17 cellular contexts compared by ENCODE assay signal in the genomic region with DNA sequence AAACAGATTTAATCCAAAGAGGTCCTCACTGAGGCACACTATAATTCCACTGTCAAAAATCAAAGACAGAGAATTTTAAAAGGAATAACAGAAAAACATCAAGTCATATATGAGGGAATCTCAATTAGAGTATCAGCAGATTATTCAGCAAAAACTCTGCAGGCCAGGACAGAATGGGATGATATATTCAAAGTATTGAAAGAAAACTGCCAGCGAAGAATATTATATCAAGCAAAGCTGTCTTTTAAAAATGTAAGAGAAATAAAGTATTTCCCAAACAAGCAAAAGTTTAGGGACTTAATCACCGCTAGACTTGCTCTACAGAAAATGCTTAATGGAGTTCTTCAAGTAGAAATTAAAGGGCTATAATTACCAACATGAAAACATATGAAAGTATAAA.
"Had no signal": no experiment of that assay in that cellular context is flagged by ENCODE, and none has a peak within 500 bp of the region (broad histone marks: within the 10 kb centered on the region; RNA-seq: fewer than 3 reads in every experiment).

No MANE protein-coding gene starts in this region.

- H3K9me3 ChIP-seq: testis, thyroid gland had no signal

- H3K36me3 ChIP-seq: stomach, suprapubic skin, thoracic aorta, thyroid gland, tibial artery, tibial nerve, transverse colon, upper lobe of left lung, upper lobe of right lung, uterus, vagina had no signal

- H3K4me1 ChIP-seq: stomach, suprapubic skin, testis, thyroid gland, tibial artery, tibial nerve, transverse colon, upper lobe of left lung, upper lobe of right lung, uterus, vagina had no signal

- H3K4me3 ChIP-seq: stomach, suprapubic skin, testis, thoracic aorta, thyroid gland, tibial artery, tibial nerve, transverse colon, upper lobe of left lung, upper lobe of right lung, uterus, vagina had no signal

- ATAC-seq: stimulated activated effector memory CD8-positive, alpha-beta T cell treated with anti-CD3 and anti-CD28 coated beads, Interleukin-12 subunit alpha, Interleukin-12 subunit beta, amount 100 ng/mL, for 72 hours; stimulated activated memory B cell treated with anti-CD40 and anti-IgM and Interleukin-4, amounts not matched to agents 10 μg/mL and 1 μg/mL and 100 μg/mL, for 72 hours; stimulated activated naive B cell treated with anti-CD40 and anti-IgM and Interleukin-4, amounts not matched to agents 10 μg/mL and 1 μg/mL and 100 μg/mL, for 72 hours; stimulated activated naive CD8-positive, alpha-beta T cell treated with anti-CD3 and anti-CD28 coated beads, Interleukin-15, amount 100 ng/mL, for 72 hours; stimulated activated naive CD8-positive, alpha-beta T cell treated with anti-CD3 and anti-CD28 coated beads, Interleukin-15, Interleukin-2, amounts not matched to agents 100 U/mL and 50 U/mL, for 24 hours; upper lobe of right lung had no signal

- H3K27ac ChIP-seq: stomach, suprapubic skin, testis, thoracic aorta, thyroid gland, tibial artery, tibial nerve, transverse colon, upper lobe of left lung, upper lobe of right lung, uterus, vagina had no signal
